Comparison of ENCODE assay signal across 8 cellular contexts in the genomic region with DNA sequence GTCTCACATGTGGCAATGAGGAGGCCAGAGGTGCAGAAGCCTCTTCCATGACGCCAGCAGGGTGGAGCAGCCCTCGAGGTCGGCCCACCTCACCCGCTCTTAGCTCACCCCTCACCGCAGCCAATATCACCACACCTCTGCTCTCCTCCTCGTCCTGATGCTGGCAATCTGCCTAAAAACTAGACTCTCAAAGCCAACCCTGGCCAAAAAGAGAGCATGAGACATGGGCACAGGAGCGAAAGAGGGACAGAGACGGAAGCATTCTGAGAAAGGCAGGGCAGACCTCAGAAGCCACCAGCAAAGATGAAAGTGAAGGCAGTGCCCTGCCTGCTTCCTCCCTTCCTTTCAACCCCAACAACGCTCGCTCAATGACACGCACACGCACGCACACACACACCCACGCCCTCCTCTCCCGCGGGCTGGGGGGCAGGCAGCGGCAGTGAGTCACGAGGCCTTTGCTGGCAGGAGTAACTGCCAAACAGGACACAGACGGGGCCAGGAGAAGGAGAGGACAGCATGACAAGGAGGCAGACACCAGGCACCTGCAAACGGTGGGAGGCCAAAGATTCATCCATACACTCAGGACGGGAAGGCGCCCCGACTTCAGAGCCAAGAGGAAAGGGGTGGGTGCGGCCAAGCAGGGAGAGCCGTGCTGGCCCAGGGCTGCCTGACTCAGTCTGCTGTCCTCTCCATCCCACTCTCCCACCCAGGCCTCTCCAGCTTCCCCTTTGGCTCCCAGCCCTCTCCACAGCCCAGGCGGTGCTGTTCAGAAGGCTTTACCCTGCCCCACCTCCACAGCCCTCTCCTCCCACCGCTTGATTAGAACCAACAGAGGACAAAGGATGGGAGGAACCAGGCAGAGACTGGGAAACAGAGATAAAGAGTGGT. TPM values are rescaled to one million over a fixed set of nuclear protein-coding genes. Genes with fewer than 3 reads are reported as not detected.
DNase-seq lines count a peak whose midpoint lies in the region; ATAC-seq and TF ChIP-seq lines count a peak whose summit lies in the region.

No MANE protein-coding gene starts in this region.

- no peaks in the 10 kb centered on the region for H3K36me3 ChIP-seq in MG63

- no peaks in the 10 kb centered on the region for H3K4me1 ChIP-seq in foreskin keratinocyte

- peaks cover 60% of the 10 kb centered on the region for H3K4me1 Mint-ChIP-seq in nephron progenitor cell

- no peak overlapping the region for H3K4me3 ChIP-seq in MG63

- peaks cover 5% of the 10 kb centered on the region for H3K36me3 Mint-ChIP-seq in nephron progenitor cell (ENCODE audit: low read depth)

- no peak overlapping the region for H3K27ac ChIP-seq in foreskin keratinocyte

- no peaks in the 10 kb centered on the region for H3K27me3 ChIP-seq in MG63
- H3K27me3 ChIP-seq in foreskin keratinocyte, result peaks cover 20% of the 10 kb centered on the region

- H3K27ac Mint-ChIP-seq in nephron progenitor cell, result no peak overlapping the region

- peaks cover 2% of the 10 kb centered on the region for H3K9me3 Mint-ChIP-seq in nephron progenitor cell

- no peak overlapping the region for H3K4me3 Mint-ChIP-seq in nephron progenitor cell

- TF ChIP-seq CTCF in foreskin keratinocyte (conservative IDR thresholded peaks at IDR 0.05), result no peak
- TF ChIP-seq CTCF in nephron progenitor cell (IDR thresholded peaks at IDR 0.05), result no peak

- DNase-seq in MG63, result peak; percentile 93
- DNase-seq in activated CD8-positive, alpha-beta memory T cell treated with anti-CD3 and anti-CD28 coated beads, Interleukin-2, amount 50 U/mL, for 48 hours, result peak; percentile 89
- DNase-seq in foreskin keratinocyte, result no peak
- DNase-seq in stimulated activated CD4-positive, alpha-beta T cell treated with anti-CD3 and anti-CD28 coated beads, TNF-alpha, amount 100 ng/mL, for 4 hours (ENCODE audit: low read depth in 3 of 3), result peak; percentile 52 to 77 (median 77)
- DNase-seq in nephron progenitor cell, result no peak
- DNase-seq in NK-92 treated with Interleukin-12 subunit alpha and Interleukin-12 subunit beta, amount 100 ng/mL, for 24 hours (lab: John Stamatoyannopoulos, UW), result no peak
- DNase-seq in pons (ENCODE audit: low spot score), result no peak

- peaks cover 28% of the 10 kb centered on the region for H3K27me3 Mint-ChIP-seq in nephron progenitor cell (ENCODE audit: low read depth, poor library complexity)

- ATAC-seq in foreskin keratinocyte (peak; percentile 39), GM21447 (IDR thresholded peaks at IDR 0.05; ENCODE audit: unreplicated experiment) (no peak)

- no peaks in the 10 kb centered on the region for H3K9me3 ChIP-seq in MG63

RNA-seq across cellular contexts. Expression of a gene that starts 11.4 kb away (rescaled TPM):
- 0.12 and 0.43 TPM in 2 replicates for total RNA-seq in MG63 (2014; rRNA removed; shearing (Covaris generic); ENCODE audit: low replicate concordance)
- 0.35 and 1.6 TPM in 2 replicates for total RNA-seq in foreskin keratinocyte
- polyA plus RNA-seq in foreskin keratinocyte, result 0.29 and 0.73 TPM in 2 replicates

Comparison
In these comparisons a context has a peak if more than half of its experiments do, and no peak if none do; other contexts are left out.
1. DNase-seq: peak in MG63 (single experiment), activated CD8-positive, alpha-beta memory T cell treated with anti-CD3 and anti-CD28 coated beads, Interleukin-2, amount 50 U/mL, for 48 hours (single experiment) and stimulated activated CD4-positive, alpha-beta T cell treated with anti-CD3 and anti-CD28 coated beads, TNF-alpha, amount 100 ng/mL, for 4 hours (3 of 3); none in foreskin keratinocyte (0 of 2), nephron progenitor cell (single experiment), NK-92 treated with Interleukin-12 subunit alpha and Interleukin-12 subunit beta, amount 100 ng/mL, for 24 hours (single experiment) and pons (single experiment).